In the genomic region with DNA sequence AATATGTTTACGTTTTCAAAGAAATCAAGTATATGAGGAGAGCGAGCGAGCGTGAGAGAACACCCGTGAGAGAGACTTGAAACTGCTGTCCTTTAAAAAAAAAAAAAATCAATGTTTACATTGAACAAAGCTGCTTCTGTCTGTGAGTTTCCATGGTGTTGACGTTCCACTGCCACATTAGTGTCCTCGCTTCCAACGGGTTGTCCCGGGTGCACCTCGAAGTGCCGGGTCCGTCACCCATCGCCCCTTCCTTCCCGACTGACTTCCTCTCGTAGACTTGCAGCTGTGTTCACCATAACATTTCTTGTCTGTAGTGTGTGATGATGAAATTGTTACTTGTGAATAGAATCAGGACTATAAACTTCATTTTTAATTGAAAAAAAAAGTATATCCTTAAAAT, we compare ENCODE assay signal across 28 cellular contexts.
"Had no signal": no experiment of that assay in that cellular context is flagged by ENCODE, and none has a peak within 500 bp of the region (broad histone marks: within the 10 kb centered on the region; RNA-seq: fewer than 3 reads in every experiment).

No MANE protein-coding gene starts in this region.

- H3K4me3 ChIP-seq: ascending aorta, colonic mucosa had no signal

- H3K4me1 Mint-ChIP-seq: activated B cell treated with CpG ODN at 0.5 μM for 24 hours; activated CD4-positive, alpha-beta T cell treated with anti-CD3 and anti-CD28 coated beads, Interleukin-2, amount 10 ng/mL, durations not matched to agents 24 days and 14 days; activated naive CD4-positive, alpha-beta T cell treated with anti-CD3 and anti-CD28 coated beads, Interleukin-2, amount 10 ng/mL, durations not matched to agents 7 days and 5 days; activated naive CD8-positive, alpha-beta T cell treated with anti-CD3 and anti-CD28 coated beads, Interleukin-2, amount 10 ng/mL, durations not matched to agents 7 days and 5 days had no signal

- H3K36me3 ChIP-seq: ascending aorta, WERI-Rb-1 had no signal

- H3K9me3 ChIP-seq: ascending aorta, colonic mucosa had no signal

- H3K4me3 Mint-ChIP-seq: activated B cell treated with CpG ODN at 0.5 μM for 24 hours; activated CD4-positive, alpha-beta memory T cell treated with anti-CD3 and anti-CD28 coated beads for 36 hours; activated CD4-positive, alpha-beta T cell treated with anti-CD3 and anti-CD28 coated beads, Interleukin-2, amount 10 ng/mL, durations not matched to agents 24 days and 14 days; activated naive CD4-positive, alpha-beta T cell treated with anti-CD3 and anti-CD28 coated beads, Interleukin-2, amount 10 ng/mL, durations not matched to agents 7 days and 5 days; activated naive CD8-positive, alpha-beta T cell treated with anti-CD3 and anti-CD28 coated beads, Interleukin-2, amount 10 ng/mL, durations not matched to agents 7 days and 5 days; activated T-cell treated with anti-CD3 and anti-CD28 coated beads, Interleukin-2, amount 50 U/mL, for 24 hours; activated T-cell treated with anti-CD3 and anti-CD28 coated beads, Interleukin-2, amount 50 U/mL, for 72 hours; brain; T-cell; T-helper 1 cell treated with Interleukin-12 subunit alpha and Interleukin-12 subunit beta and Interleukin-4 antibody, amounts not matched to agents 30 μg/mL and 1 μg/mL, for 36 hours; T-helper 2 cell treated with Interferon-gamma antibody and Interleukin-4, amounts not matched to agents 5 μg/mL and 100 μg/mL, for 36 hours had no signal

- H3K27me3 Mint-ChIP-seq: activated B cell treated with CpG ODN at 0.5 μM for 24 hours; activated CD4-positive, alpha-beta memory T cell treated with anti-CD3 and anti-CD28 coated beads for 36 hours; activated CD4-positive, alpha-beta T cell treated with anti-CD3 and anti-CD28 coated beads, Interleukin-2, amount 10 ng/mL, durations not matched to agents 24 days and 14 days; activated naive CD4-positive, alpha-beta T cell treated with anti-CD3 and anti-CD28 coated beads, Interleukin-2, amount 10 ng/mL, durations not matched to agents 7 days and 5 days; activated naive CD8-positive, alpha-beta T cell treated with anti-CD3 and anti-CD28 coated beads, Interleukin-2, amount 10 ng/mL, durations not matched to agents 7 days and 5 days; activated T-cell treated with anti-CD3 and anti-CD28 coated beads, Interleukin-2, amount 50 U/mL, for 24 hours; T-cell had no signal

- ATAC-seq: activated CD4-positive, CD25-positive, alpha-beta regulatory T cell treated with anti-CD3 and anti-CD28 coated beads, Interleukin-2, amount 50 U/mL, for 24 hours; activated naive CD4-positive, alpha-beta T cell treated with anti-CD3 and anti-CD28 coated beads, Interleukin-2, amount 50 U/mL, for 72 hours; activated T-cell treated with anti-CD3 and anti-CD28 coated beads, Interleukin-2, amount 50 U/mL, for 72 hours; T-cell had no signal

- H3K4me1 ChIP-seq: ascending aorta had no signal

- H3K27ac ChIP-seq: ascending aorta, colonic mucosa, WERI-Rb-1 had no signal

- FAIRE-seq: bronchial epithelial cell, endometrium, frontal cortex had no signal

- DNase-seq: activated B cell treated with CpG ODN at 0.5 μM for 24 hours; activated CD4-positive, alpha-beta memory T cell treated with anti-CD3 and anti-CD28 coated beads for 36 hours; activated CD4-positive, alpha-beta T cell treated with anti-CD3 and anti-CD28 coated beads, Interleukin-2, amount 10 ng/mL, durations not matched to agents 24 days and 14 days; activated CD8-positive, alpha-beta memory T cell treated with anti-CD3 and anti-CD28 coated beads, Interleukin-2, amount 50 U/mL, for 48 hours; activated gamma-delta T cell; activated naive CD4-positive, alpha-beta T cell; activated naive CD4-positive, alpha-beta T cell treated with anti-CD3 and anti-CD28 coated beads, Interleukin-2, amount 10 ng/mL, durations not matched to agents 7 days and 5 days; activated naive CD8-positive, alpha-beta T cell treated with anti-CD3 and anti-CD28 coated beads, Interleukin-2, amount 10 ng/mL, durations not matched to agents 7 days and 5 days; activated T-cell treated with anti-CD3 and anti-CD28 coated beads for 4 hours; activated T-cell treated with anti-CD3 and anti-CD28 coated beads, Interleukin-2, amount 50 U/mL, for 24 hours; activated T-cell treated with anti-CD3 and anti-CD28 coated beads, Interleukin-2, amount 50 U/mL, for 72 hours; colonic mucosa; effector CD8-positive, alpha-beta T cell; foreskin fibroblast; head of caudate nucleus; SW 1271; T-cell; T1000; WERI-Rb-1 had no signal

- H3K27me3 ChIP-seq: ascending aorta, colonic mucosa had no signal

- H3K27ac Mint-ChIP-seq: activated B cell treated with CpG ODN at 0.5 μM for 24 hours; activated CD4-positive, alpha-beta memory T cell treated with anti-CD3 and anti-CD28 coated beads for 36 hours; activated CD4-positive, alpha-beta T cell treated with anti-CD3 and anti-CD28 coated beads, Interleukin-2, amount 10 ng/mL, durations not matched to agents 24 days and 14 days; activated naive CD4-positive, alpha-beta T cell treated with anti-CD3 and anti-CD28 coated beads, Interleukin-2, amount 10 ng/mL, durations not matched to agents 7 days and 5 days; activated naive CD8-positive, alpha-beta T cell treated with anti-CD3 and anti-CD28 coated beads, Interleukin-2, amount 10 ng/mL, durations not matched to agents 7 days and 5 days; activated T-cell treated with anti-CD3 and anti-CD28 coated beads, Interleukin-2, amount 50 U/mL, for 24 hours; activated T-cell treated with anti-CD3 and anti-CD28 coated beads, Interleukin-2, amount 50 U/mL, for 72 hours; T-cell; T-helper 1 cell treated with Interleukin-12 subunit alpha and Interleukin-12 subunit beta and Interleukin-4 antibody, amounts not matched to agents 30 μg/mL and 1 μg/mL, for 36 hours; T-helper 2 cell treated with Interferon-gamma antibody and Interleukin-4, amounts not matched to agents 5 μg/mL and 100 μg/mL, for 36 hours had no signal

- H3K9me3 Mint-ChIP-seq: activated B cell treated with CpG ODN at 0.5 μM for 24 hours; activated CD4-positive, alpha-beta memory T cell treated with anti-CD3 and anti-CD28 coated beads for 36 hours; activated CD4-positive, alpha-beta T cell treated with anti-CD3 and anti-CD28 coated beads, Interleukin-2, amount 10 ng/mL, durations not matched to agents 24 days and 14 days; activated naive CD4-positive, alpha-beta T cell treated with anti-CD3 and anti-CD28 coated beads, Interleukin-2, amount 10 ng/mL, durations not matched to agents 7 days and 5 days; activated naive CD4-positive, alpha-beta T cell treated with anti-CD3 and anti-CD28 coated beads, Interleukin-2, amount 50 U/mL, for 72 hours; activated naive CD8-positive, alpha-beta T cell treated with anti-CD3 and anti-CD28 coated beads, Interleukin-2, amount 10 ng/mL, durations not matched to agents 7 days and 5 days; activated T-cell treated with anti-CD3 and anti-CD28 coated beads, Interleukin-2, amount 50 U/mL, for 24 hours; activated T-cell treated with anti-CD3 and anti-CD28 coated beads, Interleukin-2, amount 50 U/mL, for 72 hours; T-cell; T-helper 1 cell treated with Interleukin-12 subunit alpha and Interleukin-12 subunit beta and Interleukin-4 antibody, amounts not matched to agents 30 μg/mL and 1 μg/mL, for 36 hours; T-helper 2 cell treated with Interferon-gamma antibody and Interleukin-4, amounts not matched to agents 5 μg/mL and 100 μg/mL, for 36 hours had no signal
